Comparison of ENCODE assay signal across 16 cellular contexts in genomic region chr22:24436553-24436952, GRCh38. TPM values are rescaled to one million over a fixed set of nuclear protein-coding genes. Genes with fewer than 3 reads are reported as not detected.
DNase-seq lines count a peak whose midpoint lies in the region; ATAC-seq, FAIRE-seq and TF ChIP-seq lines count a peak whose summit lies in the region.
"Had no signal": no experiment of that assay in that cellular context is flagged by ENCODE, and none has a peak within 500 bp of the region (broad histone marks: within the 10 kb centered on the region; RNA-seq: fewer than 3 reads in every experiment).

No MANE protein-coding gene starts in this region.

- FAIRE-seq in HTR-8/SVneo (lab: Jason Lieb, UNC), result no peak

- no peaks in the 10 kb centered on the region for H3K9me3 ChIP-seq in CD4-positive, alpha-beta memory T cell (ENCODE audit: control insufficient read depth in 1 of 2, low read length in 2 of 2)
- no peaks in the 10 kb centered on the region for H3K9me3 ChIP-seq in GM23248 (ENCODE audit: low read depth)
- no peaks in the 10 kb centered on the region for H3K9me3 ChIP-seq in neutrophil
- H3K9me3 ChIP-seq: ovary, suprapubic skin had no signal

- H3K27ac ChIP-seq in CD4-positive, alpha-beta memory T cell (ENCODE audit: low read depth, low read length), result no peak overlapping the region
- H3K27ac ChIP-seq in GM23248 (peak overlapping the region; percentile 64), neutrophil (peak overlapping the region; percentile 97)
- H3K27ac ChIP-seq: ovary, suprapubic skin had no signal

- peaks cover 63% of the 10 kb centered on the region for H3K4me1 ChIP-seq in CD4-positive, alpha-beta memory T cell (ENCODE audit: insufficient read depth, low read length)
- H3K4me1 ChIP-seq in GM23248 (ENCODE audit: insufficient read depth) (peaks cover 42% of the 10 kb centered on the region), neutrophil (ENCODE audit: control insufficient read depth in 1 of 2, insufficient read depth in 1 of 2, low read depth in 1 of 2, low read length in 1 of 2) (peaks cover 98% of the 10 kb centered on the region in 2 experiments)

- no peak for ATAC-seq in activated naive CD8-positive, alpha-beta T cell treated with anti-CD3 and anti-CD28 coated beads, Interleukin-2, amount 10 ng/mL, durations not matched to agents 7 days and 5 days (ENCODE audit: low read depth)
- no peak for ATAC-seq in HG02973 (IDR thresholded peaks at IDR 0.05; ENCODE audit: unreplicated experiment)
- ATAC-seq: WTC11 had no signal

- DNase-seq in CD4-positive, alpha-beta memory T cell, result no peak
- DNase-seq in GM23248 (no peak), kidney glomerular epithelial cell (lab: John Stamatoyannopoulos, UW) (no peak), GOT3 (lab: John Stamatoyannopoulos, UW) (no peak), HTR-8/SVneo (ENCODE audit: insufficient read length, low spot score) (no peak)
- no peak for DNase-seq in activated naive CD8-positive, alpha-beta T cell treated with anti-CD3 and anti-CD28 coated beads, Interleukin-2, amount 10 ng/mL, durations not matched to agents 7 days and 5 days
- DNase-seq: foreskin melanocyte; NCI-H345; ovary; stimulated activated CD4-positive, alpha-beta T cell treated with anti-CD3 and anti-CD28 coated beads, Interleukin-2, amount 100 ng/mL, for 48 hours had no signal

- peaks cover 30 to 89% (median 68%) of the 10 kb centered on the region in 4 donors for H3K4me1 Mint-ChIP-seq in CD4-positive, alpha-beta memory T cell
- peaks cover 72% of the 10 kb centered on the region for H3K4me1 Mint-ChIP-seq in activated naive CD8-positive, alpha-beta T cell treated with anti-CD3 and anti-CD28 coated beads, Interleukin-2, amount 10 ng/mL, durations not matched to agents 7 days and 5 days
- H3K4me1 Mint-ChIP-seq: WTC11 had no signal

- H3K4me3 Mint-ChIP-seq in CD4-positive, alpha-beta memory T cell, result peak overlapping the region in 3 of 8 donors; percentile 39 to 44 (median 43)
- H3K4me3 Mint-ChIP-seq in activated naive CD8-positive, alpha-beta T cell treated with anti-CD3 and anti-CD28 coated beads, Interleukin-2, amount 10 ng/mL, durations not matched to agents 7 days and 5 days, result no peak overlapping the region
- H3K4me3 Mint-ChIP-seq: dendritic cell treated with granulocyte-macrophage colony-stimulating factor and Interleukin-4, amounts not matched to agents 40 ng/mL and 50 ng/mL, for 4 days; WTC11 had no signal

- H4K20me1 ChIP-seq in GM23248 (ENCODE audit: insufficient read depth), result no peaks in the 10 kb centered on the region

- peak overlapping the region in 6 of 7 donors; percentile 48 to 91 (median 68) for H3K27ac Mint-ChIP-seq in CD4-positive, alpha-beta memory T cell
- peak overlapping the region; percentile 52 for H3K27ac Mint-ChIP-seq in activated naive CD8-positive, alpha-beta T cell treated with anti-CD3 and anti-CD28 coated beads, Interleukin-2, amount 10 ng/mL, durations not matched to agents 7 days and 5 days
- H3K27ac Mint-ChIP-seq: dendritic cell treated with granulocyte-macrophage colony-stimulating factor and Interleukin-4, amounts not matched to agents 40 ng/mL and 50 ng/mL, for 4 days; WTC11 had no signal

- no peak overlapping the region for H3K9ac ChIP-seq in GM23248

- CTCF ChIA-PET in CD4-positive, alpha-beta memory T cell (lab: Charles Lee; ENCODE audit: partially characterized antibody), result no interaction called here

- H3K4me3 ChIP-seq in CD4-positive, alpha-beta memory T cell (ENCODE audit: low read length in 2 of 2), result no peak overlapping the region
- H3K4me3 ChIP-seq in GM23248 (no peak overlapping the region), neutrophil (ENCODE audit: low read depth in 1 of 2, low read length in 1 of 2) (no peak overlapping the region)
- H3K4me3 ChIP-seq: ovary, suprapubic skin had no signal

- peaks cover 47% of the 10 kb centered on the region for H3K36me3 ChIP-seq in CD4-positive, alpha-beta memory T cell (ENCODE audit: insufficient read depth, low read length)
- H3K36me3 ChIP-seq in GM23248 (ENCODE audit: low read depth) (no peaks in the 10 kb centered on the region), neutrophil (peaks cover 51% of the 10 kb centered on the region)
- H3K36me3 ChIP-seq: ovary, suprapubic skin had no signal

- H3F3A ChIP-seq in GM23248 (ENCODE audit: insufficient read depth), result peaks cover 20% of the 10 kb centered on the region; the same call in 1 of the 2 replicates

- intact Hi-C loops in CD4-positive, alpha-beta memory T cell (cut with micrococcal nuclease), result no loop called here

- peaks cover 0 to 3% of the 10 kb centered on the region in 2 donors for H3K27me3 Mint-ChIP-seq in CD4-positive, alpha-beta memory T cell
- no peaks in the 10 kb centered on the region for H3K27me3 Mint-ChIP-seq in activated naive CD8-positive, alpha-beta T cell treated with anti-CD3 and anti-CD28 coated beads, Interleukin-2, amount 10 ng/mL, durations not matched to agents 7 days and 5 days
- H3K27me3 Mint-ChIP-seq: dendritic cell treated with granulocyte-macrophage colony-stimulating factor and Interleukin-4, amounts not matched to agents 40 ng/mL and 50 ng/mL, for 4 days had no signal

- 94 to 99% methylated on average over 3 of the region's 3 CpGs for WGBS in GM23248 (ENCODE audit: low coverage in 1 of 2, low lambda C conversion rate in 2 of 2, missing lambda C conversion rate in 2 of 2), 2 experiments

- H3K27me3 ChIP-seq in CD4-positive, alpha-beta memory T cell (ENCODE audit: insufficient read depth, low read length), result no peaks in the 10 kb centered on the region
- no peaks in the 10 kb centered on the region for H3K27me3 ChIP-seq in GM23248 (replicated peaks; ENCODE audit: insufficient read depth)
- H3K27me3 ChIP-seq in neutrophil, result no peaks in the 10 kb centered on the region
- H3K27me3 ChIP-seq: ovary, suprapubic skin had no signal

- H3K4me2 ChIP-seq in GM23248 (ENCODE audit: unreplicated experiment), result no peak overlapping the region

- peaks cover 32 to 58% of the 10 kb centered on the region in 2 donors for H3K36me3 Mint-ChIP-seq in CD4-positive, alpha-beta memory T cell
- H3K36me3 Mint-ChIP-seq in activated naive CD8-positive, alpha-beta T cell treated with anti-CD3 and anti-CD28 coated beads, Interleukin-2, amount 10 ng/mL, durations not matched to agents 7 days and 5 days, result peaks cover 10% of the 10 kb centered on the region
- H3K36me3 Mint-ChIP-seq: WTC11 had no signal

- in situ Hi-C loops in GM23248 (cut with MboI), result no loop called here

- H3K9me2 ChIP-seq in GM23248 (ENCODE audit: insufficient read depth), result no peaks in the 10 kb centered on the region

- TF ChIP-seq CTCF in neutrophil (IDR thresholded peaks at IDR 0.05), result no peak

- no peaks in the 10 kb centered on the region for H3K79me2 ChIP-seq in GM23248 (ENCODE audit: insufficient read depth)

- POLR2A ChIA-PET in CD4-positive, alpha-beta memory T cell (lab: Charles Lee; ENCODE audit: partially characterized antibody), result interaction anchor here (0.8 to 5.0 kb wide), 4 partner anchors 9 to 162 kb away, joined by 3 to 35 read pairs (median 6); partner anchors contain the start of gene ADORA2A
- POLR2A ChIA-PET in activated naive CD8-positive, alpha-beta T cell treated with anti-CD3 and anti-CD28 coated beads, Interleukin-2, amount 10 ng/mL, durations not matched to agents 7 days and 5 days (lab: Charles Lee), result interaction anchor here (6.3 kb wide), 1 partner anchor 11 kb away, joined by 54 read pairs; the partner anchor contains the start of gene ADORA2A

- H3K9me3 Mint-ChIP-seq in CD4-positive, alpha-beta memory T cell, result peaks cover 0 to 2% (median 0%) of the 10 kb centered on the region in 8 donors
- H3K9me3 Mint-ChIP-seq in activated naive CD8-positive, alpha-beta T cell treated with anti-CD3 and anti-CD28 coated beads, Interleukin-2, amount 10 ng/mL, durations not matched to agents 7 days and 5 days, result no peaks in the 10 kb centered on the region
- H3K9me3 Mint-ChIP-seq: dendritic cell treated with granulocyte-macrophage colony-stimulating factor and Interleukin-4, amounts not matched to agents 40 ng/mL and 50 ng/mL, for 4 days; WTC11 had no signal

- H2AFZ ChIP-seq in GM23248, result peak overlapping the region; percentile 61; the same call in 1 of the 2 replicates

RNA-seq across cellular contexts. Expression of gene ADORA2A, which starts 9.2 kb away (rescaled TPM):
- 10 to 100 TPM; 34.5 to 35.0 TPM for total RNA-seq in CD4-positive, alpha-beta memory T cell
- 10 to 100 TPM; 66.7 to 74.7 TPM for polyA plus RNA-seq in CD4-positive, alpha-beta memory T cell
- 0.54 and 0.89 TPM in 2 replicates for total RNA-seq in GM23248 (2014; rRNA removed; shearing (Covaris generic))
- polyA plus RNA-seq in GM23248 (2016; fragmentation: Nextera tagmentation; extraction: Ambion mirVana), result 0.30 and 0.64 TPM in 2 replicates
- 10 to 100 TPM; 29.1 to 30.3 TPM for total RNA-seq in activated naive CD8-positive, alpha-beta T cell treated with anti-CD3 and anti-CD28 coated beads, Interleukin-2, amount 10 ng/mL, durations not matched to agents 7 days and 5 days

RNA-seq across cellular contexts. Expression of gene UPB1, which starts 58.6 kb away (rescaled TPM):
- 1 to 10 TPM; 1.1 to 1.4 TPM for total RNA-seq in CD4-positive, alpha-beta memory T cell
- not detected for polyA plus RNA-seq in CD4-positive, alpha-beta memory T cell
- total RNA-seq in GM23248 (2014; rRNA removed; shearing (Covaris generic)), result not detected in 2 replicates
- not detected in 2 replicates for polyA plus RNA-seq in GM23248 (2016; fragmentation: Nextera tagmentation; extraction: Ambion mirVana)
- total RNA-seq in activated naive CD8-positive, alpha-beta T cell treated with anti-CD3 and anti-CD28 coated beads, Interleukin-2, amount 10 ng/mL, durations not matched to agents 7 days and 5 days, result under 1 TPM; 0.30 to 0.34 TPM
- total RNA-seq: MCF 10A had no signal

Comparison
In these comparisons a context has a peak if more than half of its experiments do, and no peak if none do; other contexts are left out.
1. RNA of gene ADORA2A, which starts 9.2 kb away (total RNA-seq): 34.5 to 35.0 TPM in CD4-positive, alpha-beta memory T cell and 29.1 to 30.3 TPM in activated naive CD8-positive, alpha-beta T cell treated with anti-CD3 and anti-CD28 coated beads, Interleukin-2, amount 10 ng/mL, durations not matched to agents 7 days and 5 days; 0.54 to 0.89 TPM in GM23248; every median in the first group is over 10 times any median in the second.